In genomic region chr17:74972107-74972972, GRCh38 we compare ENCODE assay signal across 8 cellular contexts. TPM values are rescaled to one million over a fixed set of nuclear protein-coding genes. Genes with fewer than 3 reads are reported as not detected.
DNase-seq lines count a peak whose midpoint lies in the region; ATAC-seq and TF ChIP-seq lines count a peak whose summit lies in the region.

Gene HID1, minus strand, starts transcription at chr17:74972759. Its CDS starts 103 bp downstream, at chr17:74972656.

- intact Hi-C loops in colonic mucosa (cut with DNase I): no loop called here
- intact Hi-C loops in right lobe of liver (cut with DNase I): no loop called here

- peaks cover 29% of the 10 kb centered on the region for H3K27me3 Mint-ChIP-seq in activated CD4-positive, alpha-beta T cell treated with anti-CD3 and anti-CD28 coated beads, Interleukin-2, amount 10 ng/mL, durations not matched to agents 7 days and 5 days

- H3K9me3 Mint-ChIP-seq in activated CD4-positive, alpha-beta T cell treated with anti-CD3 and anti-CD28 coated beads, Interleukin-2, amount 10 ng/mL, durations not matched to agents 7 days and 5 days: no peaks in the 10 kb centered on the region

- DNase-seq in DND-41 (peak; percentile 85), NCI-H128 (lab: John Stamatoyannopoulos, UW; ENCODE audit: unreplicated experiment) (peak; percentile 19), colonic mucosa (peak; percentile 81), right lobe of liver (peak in 1 of 3 donors; percentile 76), T1000 (lab: John Stamatoyannopoulos, UW) (no peak)
- DNase-seq in activated CD4-positive, alpha-beta T cell treated with anti-CD3 and anti-CD28 coated beads, Interleukin-2, amount 10 ng/mL, durations not matched to agents 7 days and 5 days: peak; percentile 72
- peak; percentile 72 for DNase-seq in stimulated activated CD4-positive, alpha-beta T cell treated with anti-CD3 and anti-CD28 coated beads, Interleukin-2, amount 100 ng/mL, for 4 hours (ENCODE audit: low read depth)

- H3K27ac ChIP-seq in DND-41 (ENCODE audit: low read length) (no peak within 1 kb of the TSS), colonic mucosa (peak within 1 kb of the TSS; percentile 34), right lobe of liver (peak within 1 kb of the TSS in 2 of 3 donors; percentile 33 to 54)

- peak within 1 kb of the TSS; percentile 64 for H3K4me2 ChIP-seq in DND-41 (ENCODE audit: insufficient read depth, low read length)

- TF ChIP-seq CTCF in DND-41 (IDR thresholded peaks at IDR 0.05; ENCODE audit: borderline replicate concordance, extremely low read depth, low read length, poor library complexity, severe bottlenecking) (no peak), colonic mucosa (IDR thresholded peaks at IDR 0.05) (no peak), right lobe of liver (IDR thresholded peaks at IDR 0.05) (no peak)

- CTCF ChIA-PET in activated CD4-positive, alpha-beta T cell treated with anti-CD3 and anti-CD28 coated beads, Interleukin-2, amount 10 ng/mL, durations not matched to agents 7 days and 5 days (lab: Charles Lee): interaction anchor here (0.7 to 2.0 kb wide), 8 partner anchors 9 to 440 kb away, joined by 3 to 10 read pairs (median 6); partner anchors contain the start of gene MRPL58

- H3K27ac Mint-ChIP-seq in activated CD4-positive, alpha-beta T cell treated with anti-CD3 and anti-CD28 coated beads, Interleukin-2, amount 10 ng/mL, durations not matched to agents 7 days and 5 days: no peak within 1 kb of the TSS

- peak within 1 kb of the TSS; percentile 28 for H3K9ac ChIP-seq in DND-41 (ENCODE audit: low read depth, low read length)
- H3K9ac ChIP-seq in colonic mucosa (ENCODE audit: low read depth in 2 of 2, low read length in 2 of 2): peak within 1 kb of the TSS; percentile 58 to 62

- TF ChIP-seq POLR2A in right lobe of liver (IDR thresholded peaks at IDR 0.05): no peak

- 1% methylated on average over 13 of the region's 95 CpGs for WGBS in right lobe of liver (ENCODE audit: insufficient coverage, low coverage, low lambda C conversion rate, missing lambda C conversion rate)

- POLR2A ChIA-PET in activated CD4-positive, alpha-beta T cell treated with anti-CD3 and anti-CD28 coated beads, Interleukin-2, amount 10 ng/mL, durations not matched to agents 7 days and 5 days (lab: Charles Lee): interaction anchor here (0.5 kb wide), 1 partner anchor 132 kb away, joined by 4 read pairs; no protein-coding TSS in a partner anchor

- H3K9me3 ChIP-seq in DND-41 (ENCODE audit: insufficient read depth, low read length, severe bottlenecking): no peaks in the 10 kb centered on the region
- H3K9me3 ChIP-seq in colonic mucosa: no peaks in the 10 kb centered on the region
- H3K9me3 ChIP-seq in right lobe of liver: no peaks in the 10 kb centered on the region

- peak within 1 kb of the TSS; percentile 41 for H2AFZ ChIP-seq in DND-41 (ENCODE audit: low read depth, low read length)

- H3K4me3 Mint-ChIP-seq in activated CD4-positive, alpha-beta T cell treated with anti-CD3 and anti-CD28 coated beads, Interleukin-2, amount 10 ng/mL, durations not matched to agents 7 days and 5 days: peak within 1 kb of the TSS; percentile 62

- H3K4me3 ChIP-seq in DND-41 (ENCODE audit: low read depth in 1 of 2, low read length in 2 of 2) (peak within 1 kb of the TSS in 1 of 2 experiments; percentile 50; a peak in 3 of 4 replicates), colonic mucosa (peak within 1 kb of the TSS; percentile 72), right lobe of liver (peak within 1 kb of the TSS; percentile 43 to 54 (median 49))

- ATAC-seq in DND-41 (ENCODE audit: insufficient read depth, low read depth) (peak; percentile 92), right lobe of liver (peak; percentile 67 to 82 (median 78)), HG03442 (IDR thresholded peaks at IDR 0.05; ENCODE audit: unreplicated experiment) (no peak)

- peaks cover 6% of the 10 kb centered on the region for H3K4me1 Mint-ChIP-seq in activated CD4-positive, alpha-beta T cell treated with anti-CD3 and anti-CD28 coated beads, Interleukin-2, amount 10 ng/mL, durations not matched to agents 7 days and 5 days

- H3K36me3 ChIP-seq in DND-41 (ENCODE audit: insufficient read depth, low read length): no peaks in the 10 kb centered on the region
- no peaks in the 10 kb centered on the region for H3K36me3 ChIP-seq in colonic mucosa
- H3K36me3 ChIP-seq in right lobe of liver: no peaks in the 10 kb centered on the region

- H3K4me1 ChIP-seq in DND-41 (ENCODE audit: insufficient read depth, low read length) (peaks cover 14% of the 10 kb centered on the region), colonic mucosa (peaks cover 4% of the 10 kb centered on the region), right lobe of liver (peaks cover 0 to 13% (median 0%) of the 10 kb centered on the region in 4 donors)

- no peaks in the 10 kb centered on the region for H3K36me3 Mint-ChIP-seq in activated CD4-positive, alpha-beta T cell treated with anti-CD3 and anti-CD28 coated beads, Interleukin-2, amount 10 ng/mL, durations not matched to agents 7 days and 5 days (ENCODE audit: low read depth)

- H3K27me3 ChIP-seq in DND-41 (ENCODE audit: insufficient read depth, low read length, poor library complexity): peaks cover 11% of the 10 kb centered on the region
- no peaks in the 10 kb centered on the region for H3K27me3 ChIP-seq in colonic mucosa
- no peaks in the 10 kb centered on the region for H3K27me3 ChIP-seq in right lobe of liver

- H3K79me2 ChIP-seq in DND-41 (ENCODE audit: insufficient read depth, low read length): no peaks in the 10 kb centered on the region

- H4K20me1 ChIP-seq in DND-41 (ENCODE audit: insufficient read depth, low read length): peaks cover 8% of the 10 kb centered on the region; the same call in 1 of the 2 replicates

RNA-seq across cellular contexts. Expression of gene HID1, which starts in this region (rescaled TPM):
- under 1 TPM; 0.44 to 0.82 TPM for total RNA-seq in activated CD4-positive, alpha-beta T cell treated with anti-CD3 and anti-CD28 coated beads, Interleukin-2, amount 10 ng/mL, durations not matched to agents 7 days and 5 days
- total RNA-seq in colonic mucosa (10 to 100 TPM; 47.8 to 54.8 TPM), right lobe of liver (1 to 10 TPM; 3.5 to 6.6 (median 4.5) TPM)

Comparison
In these comparisons a context has a peak if more than half of its experiments do, and no peak if none do; other contexts are left out.
1. RNA of gene HID1 (total RNA-seq): 47.8 to 54.8 TPM in colonic mucosa; 3.5 to 6.6 TPM in right lobe of liver and 0.44 to 0.82 TPM in activated CD4-positive, alpha-beta T cell treated with anti-CD3 and anti-CD28 coated beads, Interleukin-2, amount 10 ng/mL, durations not matched to agents 7 days and 5 days; every median in the first group is over 4 times any median in the second.
2. Peak in DNase-seq in activated CD4-positive, alpha-beta T cell treated with anti-CD3 and anti-CD28 coated beads, Interleukin-2, amount 10 ng/mL, durations not matched to agents 7 days and 5 days; RNA of the gene not detected or under 1 TPM.